In the genomic region with DNA sequence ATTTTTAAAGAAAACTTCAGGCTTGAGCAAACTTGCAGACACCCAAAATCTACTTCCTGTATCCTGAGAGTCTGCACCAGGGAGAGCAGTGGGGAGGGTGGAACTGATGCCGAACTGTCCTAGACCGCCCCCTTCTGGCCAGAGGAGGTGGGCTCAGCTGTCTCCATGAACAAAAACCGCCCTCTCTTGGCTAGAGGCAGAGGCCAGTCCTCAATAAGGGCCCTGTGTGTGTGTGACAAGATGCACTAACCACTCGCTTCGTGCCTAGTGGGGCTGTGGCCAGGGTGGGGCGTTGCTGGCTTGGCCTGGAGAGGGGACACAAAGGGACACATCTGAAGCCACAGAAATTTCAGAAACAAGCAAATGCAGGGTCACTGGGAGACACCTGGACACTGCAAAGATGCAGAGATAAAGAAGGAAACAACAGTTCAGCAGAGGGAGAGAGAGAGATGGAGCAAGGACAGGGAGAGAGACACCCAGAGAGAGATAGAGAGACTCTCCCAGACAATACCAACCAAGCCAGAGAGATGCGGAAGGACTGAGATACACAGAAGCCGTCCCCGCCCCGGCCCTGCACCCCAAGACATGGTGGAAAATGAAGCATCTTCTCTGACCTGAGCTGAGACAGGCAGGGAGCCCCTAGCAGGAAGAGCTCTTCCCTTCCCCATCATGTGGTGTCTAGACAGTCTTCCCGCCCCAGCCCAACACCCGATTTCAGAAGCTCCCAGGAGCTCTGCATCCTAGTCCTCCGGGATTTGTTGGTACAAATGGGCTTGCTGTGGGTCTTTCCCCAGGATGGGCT, we compare ENCODE assay signal across 8 cellular contexts. TPM values are rescaled to one million over a fixed set of nuclear protein-coding genes. Genes with fewer than 3 reads are reported as not detected.
DNase-seq lines count a peak whose midpoint lies in the region; ATAC-seq and TF ChIP-seq lines count a peak whose summit lies in the region.

No MANE protein-coding gene starts in this region.

- H3K4me1 Mint-ChIP-seq in CD4-positive, alpha-beta T cell (ENCODE audit: low read depth): peaks cover 10% of the 10 kb centered on the region
- H3K4me1 Mint-ChIP-seq in memory B cell: peaks cover 6% of the 10 kb centered on the region

- H3K9me3 Mint-ChIP-seq in CD4-positive, alpha-beta T cell: no peaks in the 10 kb centered on the region
- no peaks in the 10 kb centered on the region for H3K9me3 Mint-ChIP-seq in memory B cell

- peaks cover 9% of the 10 kb centered on the region for H3K27me3 ChIP-seq in CD4-positive, alpha-beta T cell (ENCODE audit: control insufficient read depth, insufficient read depth, low read length)

- peaks cover 18% of the 10 kb centered on the region for H3K27me3 Mint-ChIP-seq in CD4-positive, alpha-beta T cell
- H3K27me3 Mint-ChIP-seq in memory B cell: no peaks in the 10 kb centered on the region

- intact Hi-C loops in CD4-positive, alpha-beta T cell (cut with DNase I, micrococcal nuclease): loop anchor here (1.0 to 5.0 kb wide), 7 partner anchors 16 to 143 kb away; no protein-coding TSS in a partner anchor

- H3K27ac ChIP-seq in CD4-positive, alpha-beta T cell (ENCODE audit: low read depth, low read length): no peak overlapping the region

- H3K4me3 Mint-ChIP-seq in CD4-positive, alpha-beta T cell: no peak overlapping the region
- H3K4me3 Mint-ChIP-seq in memory B cell: no peak overlapping the region

- TF ChIP-seq CTCF in CD4-positive, alpha-beta T cell (IDR thresholded peaks at IDR 0.05): peak; percentile 90

- no peaks in the 10 kb centered on the region for H3K36me3 Mint-ChIP-seq in CD4-positive, alpha-beta T cell (ENCODE audit: low read depth)
- no peaks in the 10 kb centered on the region for H3K36me3 Mint-ChIP-seq in memory B cell

- H3K27ac Mint-ChIP-seq in CD4-positive, alpha-beta T cell: no peak overlapping the region
- no peak overlapping the region for H3K27ac Mint-ChIP-seq in memory B cell

- CTCF ChIA-PET in CD4-positive, alpha-beta T cell (lab: Charles Lee): interaction anchor here (0.5 to 2.2 kb wide), 19 partner anchors 8 to 209 kb away, joined by 3 to 42 read pairs (median 4); no protein-coding TSS in a partner anchor

- peak; percentile 100 for ATAC-seq in CD4-positive, alpha-beta T cell (ENCODE audit: poor library complexity)
- ATAC-seq in GM19351 (IDR thresholded peaks at IDR 0.05; ENCODE audit: unreplicated experiment) (peak; percentile 100), HG03439 (IDR thresholded peaks at IDR 0.05; ENCODE audit: unreplicated experiment) (peak; percentile 97), memory B cell (ENCODE audit: low read depth) (peak; percentile 99)

- no peaks in the 10 kb centered on the region for H3K9me3 ChIP-seq in CD4-positive, alpha-beta T cell (ENCODE audit: control insufficient read depth, low read length)

- DNase-seq in CD4-positive, alpha-beta T cell: peak; percentile 77 to 87 (median 83)
- peak; percentile 66 for DNase-seq in NCI-H748 (lab: John Stamatoyannopoulos, UW; ENCODE audit: unreplicated experiment)
- DNase-seq in activated CD4-positive, alpha-beta T cell treated with anti-CD3 and anti-CD28 coated beads, Interleukin-2, amount 50 U/mL, for 48 hours: peak; percentile 89 to 91
- DNase-seq in ecto neural progenitor cell (ENCODE audit: low spot score): peak; percentile 91
- peak; percentile 71 to 77 for DNase-seq in memory B cell (ENCODE audit: low spot score in 2 of 2)
- peak; percentile 68 to 70 for DNase-seq in stimulated activated CD8-positive, alpha-beta memory T cell treated with anti-CD3 and anti-CD28 coated beads, Interleukin-15, amount 100 ng/mL, for 48 hours (ENCODE audit: low read depth in 2 of 2)

- POLR2A ChIA-PET in CD4-positive, alpha-beta T cell (lab: Charles Lee): interaction anchor here (0.6 to 3.5 kb wide), 6 partner anchors 13 to 83 kb away, joined by 3 to 15 read pairs (median 4); no protein-coding TSS in a partner anchor

RNA-seq across cellular contexts. Expression of gene FXYD4, which starts 22.7 kb away (rescaled TPM):
- not detected for total RNA-seq in CD4-positive, alpha-beta T cell
